26 cellular contexts compared by ENCODE assay signal in genomic region chr9:136765041-136765440, GRCh38. TPM values are rescaled to one million over a fixed set of nuclear protein-coding genes. Genes with fewer than 3 reads are reported as not detected.
DNase-seq lines count a peak whose midpoint lies in the region; ATAC-seq, FAIRE-seq and TF ChIP-seq lines count a peak whose summit lies in the region.
"Had no signal": no experiment of that assay in that cellular context is flagged by ENCODE, and none has a peak within 500 bp of the region (broad histone marks: within the 10 kb centered on the region; RNA-seq: fewer than 3 reads in every experiment).

No MANE protein-coding gene starts in this region.

- ATAC-seq in stimulated activated memory B cell treated with anti-CD40 and anti-IgM and Interleukin-4, amounts not matched to agents 10 μg/mL and 1 μg/mL and 100 μg/mL, for 72 hours, result no peak
- ATAC-seq in HG02884 (IDR thresholded peaks at IDR 0.05; ENCODE audit: unreplicated experiment), result no peak
- ATAC-seq: left lung had no signal

- intact Hi-C loops in colonic mucosa (cut with DNase I), result no loop called here
- intact Hi-C loops in kidney (cut with DNase I), result no loop called here

- TF ChIP-seq CTCF in colonic mucosa (IDR thresholded peaks at IDR 0.05), result no peak
- TF ChIP-seq CTCF in kidney (IDR thresholded peaks at IDR 0.05; ENCODE audit: borderline replicate concordance, extremely low read depth, insufficient read depth), result no peak

- H3K9me3 Mint-ChIP-seq in stimulated activated memory B cell treated with anti-CD40 and anti-IgM and Interleukin-4, amounts not matched to agents 10 μg/mL and 1 μg/mL and 100 μg/mL, for 72 hours, result no peaks in the 10 kb centered on the region
- H3K9me3 Mint-ChIP-seq: activated CD4-positive, alpha-beta memory T cell treated with anti-CD3 and anti-CD28 coated beads for 36 hours; dendritic cell treated with granulocyte-macrophage colony-stimulating factor and Interleukin-4, amounts not matched to agents 40 ng/mL and 50 ng/mL, for 4 days had no signal

- no peaks in the 10 kb centered on the region for H3K36me3 Mint-ChIP-seq in stimulated activated memory B cell treated with anti-CD40 and anti-IgM and Interleukin-4, amounts not matched to agents 10 μg/mL and 1 μg/mL and 100 μg/mL, for 72 hours
- H3K36me3 Mint-ChIP-seq: activated CD4-positive, alpha-beta memory T cell treated with anti-CD3 and anti-CD28 coated beads for 36 hours had no signal

- H3K9me3 ChIP-seq in colonic mucosa (no peaks in the 10 kb centered on the region), kidney (ENCODE audit: control insufficient read depth in 1 of 2, low read length in 2 of 2) (no peaks in the 10 kb centered on the region)
- H3K9me3 ChIP-seq: left lung, thyroid gland had no signal

- peaks cover 7% of the 10 kb centered on the region for H3K27me3 Mint-ChIP-seq in stimulated activated memory B cell treated with anti-CD40 and anti-IgM and Interleukin-4, amounts not matched to agents 10 μg/mL and 1 μg/mL and 100 μg/mL, for 72 hours

- no peak overlapping the region for H3K27ac ChIP-seq in colonic mucosa
- H3K27ac ChIP-seq in kidney (ENCODE audit: low read depth in 2 of 2, low read length in 2 of 2), result no peak overlapping the region
- H3K27ac ChIP-seq: left lung, skin epidermis, thyroid gland had no signal

- H3K36me3 ChIP-seq in colonic mucosa (no peaks in the 10 kb centered on the region), kidney (ENCODE audit: control insufficient read depth in 1 of 2, insufficient read depth in 2 of 2, low read length in 2 of 2) (no peaks in the 10 kb centered on the region)
- H3K36me3 ChIP-seq: left lung, thyroid gland had no signal

- no peak overlapping the region for H3K4me3 ChIP-seq in colonic mucosa
- H3K4me3 ChIP-seq in kidney (ENCODE audit: low read length in 2 of 2), result no peak overlapping the region
- H3K4me3 ChIP-seq: left lung, skin epidermis, thyroid gland had no signal

- no peak for FAIRE-seq in kidney (lab: Jason Lieb, UNC)
- FAIRE-seq: bronchial epithelial cell, GM12892 had no signal

- H3K4me1 ChIP-seq in colonic mucosa (no peaks in the 10 kb centered on the region), kidney (ENCODE audit: control insufficient read depth in 1 of 2, insufficient read depth in 1 of 2, low read depth in 1 of 2, low read length in 2 of 2) (no peaks in the 10 kb centered on the region)
- H3K4me1 ChIP-seq: left lung had no signal

- H3K27me3 ChIP-seq in colonic mucosa, result no peaks in the 10 kb centered on the region
- H3K27me3 ChIP-seq: thyroid gland had no signal

- peaks cover 57% of the 10 kb centered on the region for H3K4me1 Mint-ChIP-seq in stimulated activated memory B cell treated with anti-CD40 and anti-IgM and Interleukin-4, amounts not matched to agents 10 μg/mL and 1 μg/mL and 100 μg/mL, for 72 hours

- DNase-seq in DMS153 (lab: John Stamatoyannopoulos, UW) (peak; percentile 34), DMS153 treated with DMSO at 0.1 percent for 48 hours (lab: John Stamatoyannopoulos, UW; ENCODE audit: unreplicated experiment) (no peak), colonic mucosa (no peak), kidney (peak; percentile 49), NCI-H2227 treated with DMSO at 0.1 percent for 48 hours (lab: John Stamatoyannopoulos, UW) (no peak), NCI-H2029 treated with DMSO at 0.1 percent for 48 hours (lab: John Stamatoyannopoulos, UW) (no peak)
- DNase-seq: activated CD4-positive, alpha-beta memory T cell treated with anti-CD3 and anti-CD28 coated beads for 36 hours; activated T-cell treated with anti-CD3 and anti-CD28 coated beads for 4 hours; amniotic stem cell; DND-41; H7; IMR-90; left lung; NCI-H2171; NCI-H526 treated with DMSO at 0.1 percent for 48 hours; stimulated activated CD4-positive, alpha-beta T cell treated with anti-CD3 and anti-CD28 coated beads, Interleukin-2, amount 100 ng/mL, for 24 hours; stimulated activated naive CD4-positive, alpha-beta T cell treated with Interleukin-2 at 50 U/mL for 16 hours; thyroid gland had no signal

- H3K27ac Mint-ChIP-seq in stimulated activated memory B cell treated with anti-CD40 and anti-IgM and Interleukin-4, amounts not matched to agents 10 μg/mL and 1 μg/mL and 100 μg/mL, for 72 hours, result peak overlapping the region; percentile 81
- H3K27ac Mint-ChIP-seq: activated CD4-positive, alpha-beta memory T cell treated with anti-CD3 and anti-CD28 coated beads for 36 hours; dendritic cell treated with granulocyte-macrophage colony-stimulating factor and Interleukin-4, amounts not matched to agents 40 ng/mL and 50 ng/mL, for 4 days had no signal

- H3K4me3 Mint-ChIP-seq in stimulated activated memory B cell treated with anti-CD40 and anti-IgM and Interleukin-4, amounts not matched to agents 10 μg/mL and 1 μg/mL and 100 μg/mL, for 72 hours, result no peak overlapping the region
- H3K4me3 Mint-ChIP-seq: activated CD4-positive, alpha-beta memory T cell treated with anti-CD3 and anti-CD28 coated beads for 36 hours; dendritic cell treated with granulocyte-macrophage colony-stimulating factor and Interleukin-4, amounts not matched to agents 40 ng/mL and 50 ng/mL, for 4 days had no signal

- H3K9ac ChIP-seq in colonic mucosa (ENCODE audit: low read depth in 2 of 2, low read length in 2 of 2) (peak overlapping the region; percentile 12 to 35), kidney (ENCODE audit: low read length in 2 of 2) (no peak overlapping the region)

RNA-seq across cellular contexts. Expression of gene LCN15, which starts 0.7 kb away (rescaled TPM):
- 1 to 10 TPM in 1 of 2 donors, not detected in 1; 3.4 TPM for total RNA-seq in colonic mucosa
- not detected for total RNA-seq in kidney
- polyA plus RNA-seq in kidney (ENCODE audit: insufficient read depth, low read depth, low replicate concordance), result not detected
- total RNA-seq: activated CD4-positive, alpha-beta memory T cell treated with anti-CD3 and anti-CD28 coated beads for 36 hours; bronchial epithelial cell; H7; IMR-90; left lung; M059J; thyroid gland had no signal
- polyA plus RNA-seq: IMR-90, neural cell had no signal

RNA-seq across cellular contexts. Expression of gene LCN8, which starts 7.0 kb away (rescaled TPM):
- total RNA-seq in colonic mucosa (not detected), kidney (not detected)
- not detected for polyA plus RNA-seq in kidney (ENCODE audit: insufficient read depth, low read depth, low replicate concordance)
- total RNA-seq: activated CD4-positive, alpha-beta memory T cell treated with anti-CD3 and anti-CD28 coated beads for 36 hours; bronchial epithelial cell; H7; IMR-90; left lung; M059J had no signal
- polyA plus RNA-seq: IMR-90, neural cell had no signal

RNA-seq across cellular contexts. Expression of gene LCN6, which starts 16.7 kb away (rescaled TPM):
- total RNA-seq in colonic mucosa (1 to 10 TPM in 1 of 2 donors, under 1 TPM in 1; 0.56 to 1.2 TPM), kidney (16.0 TPM)
- polyA plus RNA-seq in kidney (ENCODE audit: insufficient read depth, low read depth, low replicate concordance), result not detected
- total RNA-seq: activated CD4-positive, alpha-beta memory T cell treated with anti-CD3 and anti-CD28 coated beads for 36 hours; bronchial epithelial cell; H7; IMR-90; M059J had no signal
- polyA plus RNA-seq: IMR-90, neural cell had no signal

RNA-seq across cellular contexts. Expression of gene LCN10, which starts 22.3 kb away (rescaled TPM):
- total RNA-seq in colonic mucosa, result 1 to 10 TPM in 1 of 2 donors, under 1 TPM in 1; 0.11 to 3.3 TPM
- total RNA-seq in kidney, result 8.4 TPM
- 3.9 TPM for polyA plus RNA-seq in kidney (ENCODE audit: insufficient read depth, low read depth, low replicate concordance)
- total RNA-seq: bronchial epithelial cell, IMR-90, M059J had no signal
- polyA plus RNA-seq: IMR-90, neural cell had no signal

RNA-seq across cellular contexts. Expression of gene TMEM141, which starts 26.1 kb away (rescaled TPM):
- 100 to 1,000 TPM; 236 to 366 TPM for total RNA-seq in colonic mucosa
- 96.5 TPM for total RNA-seq in kidney
- 403 TPM for polyA plus RNA-seq in kidney (ENCODE audit: insufficient read depth, low read depth, low replicate concordance)

Comparison
In these comparisons a context has a peak if more than half of its experiments do, and no peak if none do; other contexts are left out.
1. DNase-seq: peak in DMS153 (single experiment) and kidney (single experiment); none in DMS153 treated with DMSO at 0.1 percent for 48 hours (single experiment), colonic mucosa (single experiment), NCI-H2227 treated with DMSO at 0.1 percent for 48 hours (single experiment) and NCI-H2029 treated with DMSO at 0.1 percent for 48 hours (single experiment).
2. H3K9ac ChIP-seq: peak in colonic mucosa (2 of 2); none in kidney (0 of 2).